In genomic region chr22:20508067-20508755, GRCh38 we compare ENCODE assay signal across 8 cellular contexts. TPM values are rescaled to one million over a fixed set of nuclear protein-coding genes. Genes with fewer than 3 reads are reported as not detected.
DNase-seq lines count a peak whose midpoint lies in the region; ATAC-seq, FAIRE-seq and TF ChIP-seq lines count a peak whose summit lies in the region.
"Not testable (repeated sequence)": the region's sequence is repeated elsewhere in the genome, so short reads cannot be mapped to it uniquely, and the experiment has no call there.

No MANE protein-coding gene starts in this region.

- peak overlapping the region; percentile 87 for H3K27ac ChIP-seq in HUES48 (ENCODE audit: low read depth, low read length)
- H3K27ac ChIP-seq in astrocyte (ENCODE audit: low read depth, low read length): peak overlapping the region; percentile 97
- H3K27ac ChIP-seq in esophagus muscularis mucosa (replicated peaks in 1 of 4): peak overlapping the region; percentile 95 to 99 (median 96)
- H3K27ac ChIP-seq in osteoblast (ENCODE audit: low read depth, low read length): peak overlapping the region; percentile 95
- peak overlapping the region; percentile 87 to 89 (median 87) for H3K27ac ChIP-seq in thyroid gland

- POLR2A ChIA-PET in Caco-2 (lab: Charles Lee): interaction anchor here (0.6 to 1.0 kb wide), 2 partner anchors 19 to 91 kb away, joined by 5 to 7 read pairs; no protein-coding TSS in a partner anchor

- WGBS in esophagus muscularis mucosa: 3% methylated on average over 19 of the region's 21 CpGs
- WGBS in thyroid gland, 2 donors: 3 to 5% methylated on average over 21 of the region's 21 CpGs

- CTCF ChIA-PET in Caco-2 (lab: Charles Lee): interaction anchor here (0.6 to 1.0 kb wide), 2 partner anchors 11 to 60 kb away, joined by 3 to 4 read pairs; no protein-coding TSS in a partner anchor

- not testable (repeated sequence) for H3K36me3 ChIP-seq in Caco-2 (ENCODE audit: control insufficient read depth, insufficient read depth, low read length); HUES48 (ENCODE audit: control insufficient read depth, insufficient read depth, low read length); astrocyte (ENCODE audit: insufficient read depth, low read length); esophagus muscularis mucosa; osteoblast (ENCODE audit: insufficient read depth, low read length); thyroid gland

- peak; percentile 8 for ATAC-seq in left colon

- H3K36me3 Mint-ChIP-seq in Caco-2 (ENCODE audit: insufficient read depth, unreplicated experiment); astrocyte (ENCODE audit: low read depth, unreplicated experiment): not testable (repeated sequence)
- H3K36me3 Mint-ChIP-seq in T-helper 1 cell treated with Interleukin-12 subunit alpha and Interleukin-12 subunit beta and Interleukin-4 antibody, amounts not matched to agents 30 μg/mL and 1 μg/mL, for 36 hours (ENCODE audit: low read depth): peaks cover 26% of the 10 kb centered on the region

- H3K4me1 Mint-ChIP-seq in Caco-2 (ENCODE audit: low read depth, unreplicated experiment) (peaks cover 33% of the 10 kb centered on the region), astrocyte (ENCODE audit: low read depth, unreplicated experiment) (peaks cover 39% of the 10 kb centered on the region)
- H3K4me1 Mint-ChIP-seq in T-helper 1 cell treated with Interleukin-12 subunit alpha and Interleukin-12 subunit beta and Interleukin-4 antibody, amounts not matched to agents 30 μg/mL and 1 μg/mL, for 36 hours (ENCODE audit: low read depth): peaks cover 41% of the 10 kb centered on the region

- not testable (repeated sequence) for H2AFZ ChIP-seq in astrocyte (ENCODE audit: low read depth, low read length); osteoblast (ENCODE audit: low read length)

- intact Hi-C loops in Caco-2 (cut with micrococcal nuclease; ENCODE audit: unreplicated experiment); left colon (cut with DNase I, micrococcal nuclease): not testable (repeated sequence)
- intact Hi-C loops in esophagus muscularis mucosa (cut with DNase I): loop anchor here (5.0 kb wide), 2 partner anchors 59 to 194 kb away; no protein-coding TSS in a partner anchor
- intact Hi-C loops in thyroid gland (cut with DNase I): loop anchor here (5.0 kb wide), 1 partner anchor 59 kb away; no protein-coding TSS in a partner anchor

- H3K9me3 Mint-ChIP-seq in Caco-2 (ENCODE audit: unreplicated experiment); T-helper 1 cell treated with Interleukin-12 subunit alpha and Interleukin-12 subunit beta and Interleukin-4 antibody, amounts not matched to agents 30 μg/mL and 1 μg/mL, for 36 hours; astrocyte (ENCODE audit: unreplicated experiment): not testable (repeated sequence)

- H3K9me3 ChIP-seq in Caco-2; HUES48 (ENCODE audit: control insufficient read depth, insufficient read depth, low read length); astrocyte (ENCODE audit: insufficient read depth, low read depth, low read length); esophagus muscularis mucosa; osteoblast (ENCODE audit: low read depth, low read length); thyroid gland: not testable (repeated sequence)

- H3K79me2 ChIP-seq in astrocyte (ENCODE audit: insufficient read depth, low read length): peaks cover 63% of the 10 kb centered on the region
- H3K79me2 ChIP-seq in osteoblast (ENCODE audit: insufficient read depth, low read length): peaks cover 61% of the 10 kb centered on the region

- peak; percentile 43 to 46 for DNase-seq in Caco-2
- not testable (repeated sequence) for DNase-seq in astrocyte (ENCODE audit: low read depth); esophagus muscularis mucosa (ENCODE audit: extremely low spot score); osteoblast (ENCODE audit: insufficient read length, low spot score, missing footprints); thyroid gland
- peak in 1 of 2 donors; percentile 29 for DNase-seq in left colon

- peaks cover 22% of the 10 kb centered on the region for H3K4me1 ChIP-seq in Caco-2
- peaks cover 23% of the 10 kb centered on the region for H3K4me1 ChIP-seq in HUES48 (ENCODE audit: control insufficient read depth, insufficient read depth, low read length)
- peaks cover 40% of the 10 kb centered on the region for H3K4me1 ChIP-seq in astrocyte (ENCODE audit: insufficient read depth, low read length)
- peaks cover 42 to 58% (median 54%) of the 10 kb centered on the region in 4 donors for H3K4me1 ChIP-seq in esophagus muscularis mucosa
- H3K4me1 ChIP-seq in osteoblast (ENCODE audit: insufficient read depth, low read length): peaks cover 38% of the 10 kb centered on the region
- peaks cover 30 to 42% of the 10 kb centered on the region in 2 donors for H3K4me1 ChIP-seq in thyroid gland

- H3K4me2 ChIP-seq in astrocyte (ENCODE audit: low read length) (peak overlapping the region; percentile 98), osteoblast (ENCODE audit: insufficient read depth, low read length) (peak overlapping the region; percentile 96)

- H3K4me3 Mint-ChIP-seq in Caco-2 (ENCODE audit: unreplicated experiment): peak overlapping the region; percentile 89
- peak overlapping the region; percentile 97 for H3K4me3 Mint-ChIP-seq in T-helper 1 cell treated with Interleukin-12 subunit alpha and Interleukin-12 subunit beta and Interleukin-4 antibody, amounts not matched to agents 30 μg/mL and 1 μg/mL, for 36 hours
- H3K4me3 Mint-ChIP-seq in astrocyte (ENCODE audit: unreplicated experiment): peak overlapping the region; percentile 94

- not testable (repeated sequence) for H3K27me3 Mint-ChIP-seq in Caco-2 (ENCODE audit: insufficient read depth, unreplicated experiment); T-helper 1 cell treated with Interleukin-12 subunit alpha and Interleukin-12 subunit beta and Interleukin-4 antibody, amounts not matched to agents 30 μg/mL and 1 μg/mL, for 36 hours (ENCODE audit: low read depth); astrocyte (ENCODE audit: low read depth, unreplicated experiment)

- H3K27ac Mint-ChIP-seq in Caco-2 (ENCODE audit: unreplicated experiment): peak overlapping the region; percentile 89
- peak overlapping the region; percentile 98 for H3K27ac Mint-ChIP-seq in T-helper 1 cell treated with Interleukin-12 subunit alpha and Interleukin-12 subunit beta and Interleukin-4 antibody, amounts not matched to agents 30 μg/mL and 1 μg/mL, for 36 hours
- H3K27ac Mint-ChIP-seq in astrocyte (ENCODE audit: unreplicated experiment): peak overlapping the region; percentile 93

- H3K27me3 ChIP-seq in Caco-2 (replicated peaks; ENCODE audit: control insufficient read depth, insufficient read depth, low read length); HUES48 (ENCODE audit: control insufficient read depth, insufficient read depth, low read length); astrocyte (ENCODE audit: insufficient read depth, low read length); esophagus muscularis mucosa; osteoblast (ENCODE audit: insufficient read depth, low read length); thyroid gland: not testable (repeated sequence)

- TF ChIP-seq CTCF in Caco-2 (IDR thresholded peaks at IDR 0.05; ENCODE audit: insufficient read depth in 1 of 2, low read depth in 1 of 2, low read length in 1 of 2, severe bottlenecking in 1 of 2, unreplicated experiment in 1 of 2); astrocyte (IDR thresholded peaks at IDR 0.05; ENCODE audit: insufficient read depth, low read depth, low read length); esophagus muscularis mucosa (IDR thresholded peaks at IDR 0.05); osteoblast (IDR thresholded peaks at IDR 0.05; ENCODE audit: extremely low read depth, low read depth, low read length); thyroid gland (IDR thresholded peaks at IDR 0.05): not testable (repeated sequence)

- not testable (repeated sequence) for BruUV-seq in Caco-2 (replicated peaks; lab: Mats Ljungman, UMichigan)

- FAIRE-seq in astrocyte (lab: Jason Lieb, UNC): not testable (repeated sequence)

- TF ChIP-seq POLR2A in esophagus muscularis mucosa (IDR thresholded peaks at IDR 0.05; ENCODE audit: low read depth); thyroid gland (IDR thresholded peaks at IDR 0.05): not testable (repeated sequence)

- H3K4me3 ChIP-seq in Caco-2 (ENCODE audit: low read depth, low read length): peak overlapping the region; percentile 82
- peak overlapping the region; percentile 98 for H3K4me3 ChIP-seq in HUES48 (ENCODE audit: low read depth, low read length)
- peak overlapping the region; percentile 81 for H3K4me3 ChIP-seq in astrocyte (ENCODE audit: insufficient read depth, low read depth, low read length)
- H3K4me3 ChIP-seq in esophagus muscularis mucosa: peak overlapping the region; percentile 73 to 98 (median 86)
- peak overlapping the region; percentile 89 for H3K4me3 ChIP-seq in osteoblast (ENCODE audit: insufficient read depth, low read length)
- H3K4me3 ChIP-seq in thyroid gland (replicated peaks in 1 of 3): peak overlapping the region; percentile 72 to 96 (median 77)

- peaks cover 42% of the 10 kb centered on the region for H4K20me1 ChIP-seq in astrocyte (ENCODE audit: insufficient read depth, low read length)
- H4K20me1 ChIP-seq in osteoblast (ENCODE audit: insufficient read depth, low read length): peaks cover 32% of the 10 kb centered on the region

- peak overlapping the region; percentile 80 for H3K9ac ChIP-seq in HUES48 (ENCODE audit: low read depth, low read length)
- peak overlapping the region; percentile 98 for H3K9ac ChIP-seq in astrocyte (ENCODE audit: low read length)

- TF ChIP-seq EP300 in esophagus muscularis mucosa (IDR thresholded peaks at IDR 0.05): not testable (repeated sequence)

RNA-seq across cellular contexts. Expression of gene MED15, which starts 0.8 kb away (rescaled TPM):
- total RNA-seq in Caco-2 (2022) (94.7 and 104 TPM in 2 replicates), astrocyte (127 and 153 TPM in 2 replicates), esophagus muscularis mucosa (10 to 100 TPM; 34.0 to 54.1 (median 38.9) TPM), left colon (10 to 100 TPM; 85.3 to 91.2 TPM), osteoblast (36.9 and 49.8 TPM in 2 replicates), thyroid gland (10 to 100 TPM; 33.6 to 65.1 (median 36.1) TPM)

RNA-seq across cellular contexts. Expression of gene KLHL22, which starts 12.6 kb away (rescaled TPM):
- total RNA-seq in Caco-2 (2022): 20.9 and 24.4 TPM in 2 replicates
- 13.7 and 14.0 TPM in 2 replicates for total RNA-seq in astrocyte
- 10 to 100 TPM; 19.9 to 35.5 (median 27.3) TPM for total RNA-seq in esophagus muscularis mucosa
- total RNA-seq in left colon: 10 to 100 TPM; 12.3 to 14.2 TPM
- 36.9 and 46.6 TPM in 2 replicates for total RNA-seq in osteoblast
- total RNA-seq in thyroid gland: 10 to 100 TPM; 38.0 to 76.9 (median 61.0) TPM
